Comparison of ENCODE assay signal across 8 cellular contexts in the genomic region with DNA sequence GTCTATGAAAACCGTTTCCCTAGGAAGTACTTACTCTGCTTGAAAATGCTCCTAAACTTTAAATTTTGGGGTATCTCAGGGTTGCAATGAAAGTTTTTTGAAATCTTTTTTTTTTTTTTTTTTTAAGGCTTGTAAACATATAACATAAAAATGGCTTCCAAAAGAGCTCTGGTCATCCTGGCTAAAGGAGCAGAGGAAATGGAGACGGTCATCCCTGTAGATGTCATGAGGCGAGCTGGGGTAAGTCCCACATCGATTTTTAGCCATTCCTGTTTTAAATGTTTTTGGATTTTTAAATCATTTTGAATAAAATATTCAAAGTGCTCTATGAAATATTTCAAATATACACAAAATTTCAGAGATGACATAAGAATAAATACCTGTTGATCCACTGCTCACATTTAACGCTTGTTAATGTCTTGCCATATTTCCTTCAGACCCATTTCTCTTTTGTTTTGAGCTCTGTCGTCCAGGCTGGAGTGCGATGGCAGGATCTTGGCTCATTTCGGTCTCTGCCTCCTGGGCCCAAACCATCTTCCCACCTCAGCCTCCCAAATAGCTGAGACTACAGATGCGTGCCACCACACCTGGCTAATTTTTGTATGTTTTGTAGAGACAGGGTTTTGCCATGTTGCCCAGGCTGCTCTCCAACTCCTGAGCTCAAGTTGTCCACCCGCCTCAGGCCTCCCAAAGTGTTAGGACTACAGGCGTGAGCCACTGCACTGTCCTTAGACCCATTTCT. TPM values are rescaled to one million over a fixed set of nuclear protein-coding genes. Genes with fewer than 3 reads are reported as not detected.
DNase-seq lines count a peak whose midpoint lies in the region; ATAC-seq, FAIRE-seq and TF ChIP-seq lines count a peak whose summit lies in the region.

No MANE protein-coding gene starts in this region.

- TF ChIP-seq POLR2A in heart left ventricle (IDR thresholded peaks at IDR 0.05) = no peak
- no peak for TF ChIP-seq POLR2A in tibial nerve (IDR thresholded peaks at IDR 0.05)

- no peaks in the 10 kb centered on the region for H3K27me3 ChIP-seq in heart left ventricle
- no peaks in the 10 kb centered on the region for H3K27me3 ChIP-seq in right atrium auricular region
- no peaks in the 10 kb centered on the region for H3K27me3 ChIP-seq in keratinocyte (ENCODE audit: control insufficient read depth, extremely low read depth, insufficient read depth, low read length)
- H3K27me3 ChIP-seq in tibial nerve = no peaks in the 10 kb centered on the region

- H3K36me3 ChIP-seq in heart left ventricle (peaks cover 0 to 51% (median 49%) of the 10 kb centered on the region in 9 donors), right atrium auricular region (peaks cover 37% of the 10 kb centered on the region), keratinocyte (ENCODE audit: control insufficient read depth in 2 of 2, extremely low read depth in 1 of 2, insufficient read depth in 2 of 2, low read length in 2 of 2) (peaks cover 10 to 31% of the 10 kb centered on the region in 2 experiments), tibial nerve (peaks cover 0 to 48% (median 0%) of the 10 kb centered on the region in 3 donors)

- dilution Hi-C loops in keratinocyte (cut with MboI; ENCODE audit: extremely low pct_ligation_motif_present, low sequenced_read_pairs) = no loop called here

- WGBS in heart left ventricle, 4 donors = 87 to 89% (median 88%) methylated on average over 11 of the region's 11 CpGs
- WGBS in tibial nerve, 2 donors = 83 to 85% methylated on average over 11 of the region's 11 CpGs

- no peak overlapping the region for H2AFZ ChIP-seq in keratinocyte (ENCODE audit: control insufficient read depth, low read length)

- peak overlapping the region; percentile 94 to 98 for H3K27ac Mint-ChIP-seq in activated naive CD4-positive, alpha-beta T cell treated with anti-CD3 and anti-CD28 coated beads, Interleukin-2, amount 50 U/mL, for 72 hours

- no peak for TF ChIP-seq CTCF in heart left ventricle (IDR thresholded peaks at IDR 0.05)
- no peak for TF ChIP-seq CTCF in right atrium auricular region (IDR thresholded peaks at IDR 0.05)
- no peak for TF ChIP-seq CTCF in keratinocyte (optimal IDR thresholded peaks at IDR 0.05 in 1 of 3, IDR thresholded peaks at IDR 0.05 in 1 of 3, conservative IDR thresholded peaks at IDR 0.05 in 1 of 3; ENCODE audit: extremely low read depth in 1 of 3, insufficient read depth in 2 of 3, low read length in 3 of 3)
- TF ChIP-seq CTCF in tibial nerve (IDR thresholded peaks at IDR 0.05) = no peak

- no peaks in the 10 kb centered on the region for H3K9me1 ChIP-seq in keratinocyte (ENCODE audit: control insufficient read depth, extremely low read depth, insufficient read depth, low read length)

- H3K4me2 ChIP-seq in keratinocyte (ENCODE audit: control insufficient read depth, extremely low read depth, insufficient read depth, low read depth, low read length) = peak overlapping the region; percentile 72

- H3K4me3 ChIP-seq in heart left ventricle (peak overlapping the region in 10 of 12 donors; percentile 58 to 86 (median 74)), right atrium auricular region (no peak overlapping the region), keratinocyte (ENCODE audit: control insufficient read depth in 2 of 3, extremely low read depth in 1 of 3, insufficient read depth in 2 of 3, low read depth in 1 of 3, low read length in 3 of 3) (peak overlapping the region; percentile 83 to 89 (median 84)), tibial nerve (peak overlapping the region in 3 of 4 donors; percentile 60 to 94 (median 90))

- H3K9ac ChIP-seq in keratinocyte (ENCODE audit: control insufficient read depth, extremely low read depth, insufficient read depth, low read length) = peak overlapping the region; percentile 94

- H4K20me1 ChIP-seq in keratinocyte (ENCODE audit: control insufficient read depth, extremely low read depth, insufficient read depth, low read length) = peaks cover 3% of the 10 kb centered on the region

- intact Hi-C loops in heart left ventricle (cut with DNase I) = no loop called here
- intact Hi-C loops in head of caudate nucleus (cut with DNase I) = loop anchor here (10.0 kb wide), 1 partner anchor 62 kb away; a partner anchor contains a TSS

- DNase-seq in heart left ventricle (no peak), right atrium auricular region (ENCODE audit: low spot score) (no peak), keratinocyte (ENCODE audit: low read depth, low spot score) (no peak), tibial nerve (ENCODE audit: low spot score in 2 of 2) (no peak), head of caudate nucleus (no peak), AG08396 (ENCODE audit: low spot score) (no peak)
- DNase-seq in activated naive CD4-positive, alpha-beta T cell treated with anti-CD3 and anti-CD28 coated beads, Interleukin-2, amount 50 U/mL, for 72 hours (ENCODE audit: low spot score in 2 of 2) = no peak

- H3K27ac ChIP-seq in heart left ventricle = peak overlapping the region in 4 of 12 donors; percentile 90 to 96 (median 94)
- no peak overlapping the region for H3K27ac ChIP-seq in right atrium auricular region
- peak overlapping the region; percentile 84 for H3K27ac ChIP-seq in keratinocyte (ENCODE audit: control insufficient read depth, insufficient read depth, low read length)
- H3K27ac ChIP-seq in tibial nerve = peak overlapping the region in 3 of 4 donors; percentile 84 to 95 (median 95)

- no peak for FAIRE-seq in keratinocyte (lab: Jason Lieb, UNC)

- no peak for TF ChIP-seq EP300 in tibial nerve (IDR thresholded peaks at IDR 0.05)

- peaks cover 66% of the 10 kb centered on the region for H3K79me2 ChIP-seq in keratinocyte (ENCODE audit: control insufficient read depth, insufficient read depth, low read length)

- H3K4me1 ChIP-seq in heart left ventricle (peaks cover 0 to 55% (median 22%) of the 10 kb centered on the region in 12 donors), right atrium auricular region (peaks cover 0 to 41% of the 10 kb centered on the region in 2 donors), keratinocyte (ENCODE audit: control insufficient read depth, extremely low read depth, insufficient read depth, low read length) (peaks cover 6% of the 10 kb centered on the region), tibial nerve (peaks cover 0 to 64% (median 22%) of the 10 kb centered on the region in 4 donors)

- no peaks in the 10 kb centered on the region for H3K9me3 Mint-ChIP-seq in activated naive CD4-positive, alpha-beta T cell treated with anti-CD3 and anti-CD28 coated beads, Interleukin-2, amount 50 U/mL, for 72 hours

- peaks cover 34 to 38% of the 10 kb centered on the region in 2 donors for H3K36me3 Mint-ChIP-seq in activated naive CD4-positive, alpha-beta T cell treated with anti-CD3 and anti-CD28 coated beads, Interleukin-2, amount 50 U/mL, for 72 hours

- no peaks in the 10 kb centered on the region for H3K9me3 ChIP-seq in heart left ventricle
- H3K9me3 ChIP-seq in right atrium auricular region = no peaks in the 10 kb centered on the region
- no peaks in the 10 kb centered on the region for H3K9me3 ChIP-seq in keratinocyte (ENCODE audit: control insufficient read depth, low read depth, low read length)
- no peaks in the 10 kb centered on the region for H3K9me3 ChIP-seq in tibial nerve

- ATAC-seq in heart left ventricle (no peak), GM18867 (IDR thresholded peaks at IDR 0.05; ENCODE audit: unreplicated experiment) (no peak)
- no peak for ATAC-seq in activated naive CD4-positive, alpha-beta T cell treated with anti-CD3 and anti-CD28 coated beads, Interleukin-2, amount 50 U/mL, for 72 hours

RNA-seq across cellular contexts. Expression of a gene that starts 1.3 kb away (rescaled TPM):
- total RNA-seq in heart left ventricle = 100 to 1,000 TPM; 275 to 406 (median 345) TPM
- 100 to 1,000 TPM; 342 to 550 TPM for polyA plus RNA-seq in heart left ventricle
- total RNA-seq in right atrium auricular region = 100 to 1,000 TPM; 206 to 266 TPM
- total RNA-seq in activated naive CD4-positive, alpha-beta T cell treated with anti-CD3 and anti-CD28 coated beads, Interleukin-2, amount 50 U/mL, for 72 hours = 100 to 1,000 TPM; 385 to 475 TPM
- polyA plus RNA-seq in keratinocyte = 296 to 502 TPM (median 471 TPM) in 3 replicates
- 326 TPM for polyA plus RNA-seq in keratinocyte (2011; ENCODE audit: low read depth)
- polyA plus RNA-seq in keratinocyte (2011; cell fraction: cytosol; rRNA removed) = 458 and 494 TPM in 2 replicates
- polyA plus RNA-seq in keratinocyte (2011; cell fraction: nucleus; rRNA removed) = 167 and 228 TPM in 2 replicates
- 240 and 445 TPM in 2 replicates for polyA plus RNA-seq in keratinocyte (2012; ENCODE audit: low replicate concordance)
- polyA minus RNA-seq in keratinocyte = 29.1 to 162 TPM (median 72.1 TPM) in 3 replicates
- 87.5 TPM for polyA minus RNA-seq in keratinocyte (2011; cell fraction: cytosol; rRNA and poly(A)+ RNA removed)
- polyA minus RNA-seq in keratinocyte (2011; cell fraction: nucleus; rRNA and poly(A)+ RNA removed) = 30.6 and 47.7 TPM in 2 replicates
- total RNA-seq in tibial nerve = 100 to 1,000 TPM; 161 to 216 (median 191) TPM

RNA-seq across cellular contexts. Expression of a gene that starts 22.2 kb away (rescaled TPM):
- 1 to 10 TPM in 1 of 9 donors, under 1 TPM in 2, not detected in 6; 0.05 to 1.9 (median 0.68) TPM for total RNA-seq in heart left ventricle
- polyA plus RNA-seq in heart left ventricle = under 1 TPM in 1 of 2 donors, not detected in 1; 0.04 TPM
- not detected for total RNA-seq in right atrium auricular region
- total RNA-seq in activated naive CD4-positive, alpha-beta T cell treated with anti-CD3 and anti-CD28 coated beads, Interleukin-2, amount 50 U/mL, for 72 hours = 10 to 100 TPM; 10.8 to 66.8 TPM
- 0.03 to 0.06 TPM in 2 of 3 replicates, not detected in the other for polyA plus RNA-seq in keratinocyte
- polyA plus RNA-seq in keratinocyte (2011; ENCODE audit: low read depth) = not detected
- not detected in 2 replicates for polyA plus RNA-seq in keratinocyte (2011; cell fraction: cytosol; rRNA removed)
- polyA plus RNA-seq in keratinocyte (2011; cell fraction: nucleus; rRNA removed) = not detected in 2 replicates
- polyA plus RNA-seq in keratinocyte (2012; ENCODE audit: low replicate concordance) = not detected in 2 replicates
- polyA minus RNA-seq in keratinocyte = 0.10 TPM in 1 of 3 replicates, not detected in the others
- polyA minus RNA-seq in keratinocyte (2011; cell fraction: cytosol; rRNA and poly(A)+ RNA removed) = not detected
- 0.11 TPM in 1 of 2 replicates, not detected in the other for polyA minus RNA-seq in keratinocyte (2011; cell fraction: nucleus; rRNA and poly(A)+ RNA removed)
- under 1 TPM in 2 of 4 donors, not detected in 2; 0.21 to 0.60 TPM for total RNA-seq in tibial nerve

Comparison
In these comparisons a context has a peak if more than half of its experiments do, and no peak if none do; other contexts are left out.
1. H3K4me3 ChIP-seq: peak in heart left ventricle (10 of 12), keratinocyte (3 of 3) and tibial nerve (3 of 4); none in right atrium auricular region (0 of 2).
2. H3K27ac ChIP-seq: peak in keratinocyte (single experiment) and tibial nerve (3 of 4); none in right atrium auricular region (0 of 2).
3. RNA of a gene that starts 22.2 kb away (total RNA-seq): 10.8 to 66.8 TPM in activated naive CD4-positive, alpha-beta T cell treated with anti-CD3 and anti-CD28 coated beads, Interleukin-2, amount 50 U/mL, for 72 hours; 0.21 to 0.60 TPM in tibial nerve, not detected in right atrium auricular region and 0.05 to 1.9 TPM in heart left ventricle; every median in the first group is over 4 times any median in the second.